In genomic region chr16:73000907-73001521, GRCh38 we compare ENCODE assay signal across 16 cellular contexts. TPM values are rescaled to one million over a fixed set of nuclear protein-coding genes. Genes with fewer than 3 reads are reported as not detected.
DNase-seq lines count a peak whose midpoint lies in the region; ATAC-seq and TF ChIP-seq lines count a peak whose summit lies in the region.
"Had no signal": no experiment of that assay in that cellular context is flagged by ENCODE, and none has a peak within 500 bp of the region (broad histone marks: within the 10 kb centered on the region; RNA-seq: fewer than 3 reads in every experiment).

No MANE protein-coding gene starts in this region.

- H3K4me1 ChIP-seq in gastroesophageal sphincter (peaks cover 0 to 39% (median 5%) of the 10 kb centered on the region in 3 donors), transverse colon (peaks cover 9 to 28% (median 26%) of the 10 kb centered on the region in 4 donors)

- peak overlapping the region in 3 of 4 donors; percentile 34 to 69 (median 53) for H3K27ac ChIP-seq in gastroesophageal sphincter
- peak overlapping the region; percentile 11 to 41 (median 26) for H3K27ac ChIP-seq in transverse colon
- H3K27ac ChIP-seq: PC-9 had no signal

- H3K27me3 ChIP-seq in gastroesophageal sphincter (no peaks in the 10 kb centered on the region), transverse colon (no peaks in the 10 kb centered on the region)

- peaks cover 13% of the 10 kb centered on the region for H3K36me3 Mint-ChIP-seq in progenitor cell of endocrine pancreas (ENCODE audit: insufficient read depth)

- no peaks in the 10 kb centered on the region for H3K27me3 Mint-ChIP-seq in progenitor cell of endocrine pancreas
- H3K27me3 Mint-ChIP-seq: activated T-cell treated with anti-CD3 and anti-CD28 coated beads, Interleukin-2, amount 50 U/mL, for 24 hours had no signal

- TF ChIP-seq CTCF in gastroesophageal sphincter (IDR thresholded peaks at IDR 0.05) (no peak), progenitor cell of endocrine pancreas (IDR thresholded peaks at IDR 0.05; ENCODE audit: unreplicated experiment) (no peak), transverse colon (IDR thresholded peaks at IDR 0.05) (no peak), foreskin fibroblast (IDR thresholded peaks at IDR 0.05; ENCODE audit: low read depth, low read length) (no peak)

- H3K9me3 ChIP-seq in gastroesophageal sphincter: peaks cover 0 to 8% (median 0%) of the 10 kb centered on the region in 3 donors
- H3K9me3 ChIP-seq in transverse colon: no peaks in the 10 kb centered on the region

- ATAC-seq in gastroesophageal sphincter: no peak
- ATAC-seq: activated naive CD4-positive, alpha-beta T cell treated with anti-CD3 and anti-CD28 coated beads, Interleukin-2, amount 50 U/mL, for 72 hours had no signal

- TF ChIP-seq EP300 in gastroesophageal sphincter (IDR thresholded peaks at IDR 0.05): no peak
- TF ChIP-seq EP300 in transverse colon (IDR thresholded peaks at IDR 0.05; ENCODE audit: low read depth): no peak

- no peak for TF ChIP-seq POLR2A in gastroesophageal sphincter (IDR thresholded peaks at IDR 0.05)
- TF ChIP-seq POLR2A in transverse colon (IDR thresholded peaks at IDR 0.05): no peak

- no peak overlapping the region for H3K4me3 Mint-ChIP-seq in progenitor cell of endocrine pancreas (ENCODE audit: low read depth)
- H3K4me3 Mint-ChIP-seq: activated T-cell treated with anti-CD3 and anti-CD28 coated beads, Interleukin-2, amount 50 U/mL, for 24 hours had no signal

- WGBS in gastroesophageal sphincter (ENCODE audit: low coverage in 1 of 2), 2 donors: 88% methylated on average over 4 of the region's 7 CpGs; no CpG with 5 or more reads in 1 of the 2 donors
- 71 to 93% methylated on average over 3 to 7 of the region's 7 CpGs for WGBS in transverse colon (ENCODE audit: low coverage in 1 of 2), 2 donors

- peaks cover 7% of the 10 kb centered on the region for H3K9me3 Mint-ChIP-seq in progenitor cell of endocrine pancreas (ENCODE audit: low read depth)

- peak; percentile 59 to 66 for DNase-seq in NCI-H526 (lab: John Stamatoyannopoulos, UW)
- no peak for DNase-seq in NCI-H526 treated with DMSO at 0.1 percent for 48 hours (lab: John Stamatoyannopoulos, UW)
- DNase-seq in progenitor cell of endocrine pancreas (ENCODE audit: low spot score, unreplicated experiment): no peak
- no peak for DNase-seq in transverse colon
- DNase-seq in foreskin fibroblast: no peak
- DNase-seq in stimulated activated CD4-positive, alpha-beta T cell treated with anti-CD3 and anti-CD28 coated beads, Interleukin-2, amount 100 ng/mL, for 48 hours: no peak
- no peak for DNase-seq in stimulated activated naive CD4-positive, alpha-beta T cell treated with Interleukin-2 at 50 U/mL for 16 hours (lab: John Stamatoyannopoulos, UW)
- DNase-seq: 8988T; activated CD4-positive, alpha-beta T cell treated with anti-CD3 and anti-CD28 coated beads, Interleukin-2, amount 50 U/mL, for 48 hours; activated T-cell treated with anti-CD3 and anti-CD28 coated beads, Interleukin-2, amount 50 U/mL, for 24 hours; central memory CD4-positive, alpha-beta T cell; NCI-H187; NCI-H524; PC-9 had no signal

- H3K4me3 ChIP-seq in gastroesophageal sphincter (no peak overlapping the region), transverse colon (no peak overlapping the region), foreskin fibroblast (ENCODE audit: low read depth in 1 of 2, low read length in 2 of 2) (peak overlapping the region in 1 of 2 donors; percentile 16)
- H3K4me3 ChIP-seq: PC-9 had no signal

- peak overlapping the region; percentile 57 for H3K27ac Mint-ChIP-seq in progenitor cell of endocrine pancreas
- H3K27ac Mint-ChIP-seq: activated naive CD4-positive, alpha-beta T cell treated with anti-CD3 and anti-CD28 coated beads, Interleukin-2, amount 50 U/mL, for 72 hours; activated T-cell treated with anti-CD3 and anti-CD28 coated beads, Interleukin-2, amount 50 U/mL, for 24 hours had no signal

- H3K36me3 ChIP-seq in gastroesophageal sphincter (no peaks in the 10 kb centered on the region), transverse colon (no peaks in the 10 kb centered on the region)

- in situ Hi-C loops in transverse colon (cut with MboI; ENCODE audit: low pct_ligation_motif_present in 1 of 4, low pct_unique_long_range_greater_than_20kb in 1 of 4, low sequenced_read_pairs in 3 of 4): no loop called here

- H3K4me1 Mint-ChIP-seq in progenitor cell of endocrine pancreas (ENCODE audit: low read depth): peaks cover 33% of the 10 kb centered on the region

- intact Hi-C loops in transverse colon (cut with DNase I; ENCODE audit: low total_unique reads): no loop called here

RNA-seq across cellular contexts. Expression of gene ZFHX3, which starts 46.9 kb away (rescaled TPM):
- total RNA-seq in gastroesophageal sphincter (10 to 100 TPM; 24.0 to 47.1 (median 29.5) TPM), progenitor cell of endocrine pancreas (48.9 and 54.0 TPM in 2 replicates), transverse colon (10 to 100 TPM; 12.3 to 23.7 (median 15.3) TPM)

Comparison
In these comparisons a context has a peak if more than half of its experiments do, and no peak if none do; other contexts are left out.
1. DNase-seq: peak in NCI-H526 (2 of 2); none in NCI-H526 treated with DMSO at 0.1 percent for 48 hours (single experiment), progenitor cell of endocrine pancreas (single experiment), transverse colon (single experiment), foreskin fibroblast (0 of 2), stimulated activated CD4-positive, alpha-beta T cell treated with anti-CD3 and anti-CD28 coated beads, Interleukin-2, amount 100 ng/mL, for 48 hours (0 of 2) and stimulated activated naive CD4-positive, alpha-beta T cell treated with Interleukin-2 at 50 U/mL for 16 hours (single experiment).